In the genomic region with DNA sequence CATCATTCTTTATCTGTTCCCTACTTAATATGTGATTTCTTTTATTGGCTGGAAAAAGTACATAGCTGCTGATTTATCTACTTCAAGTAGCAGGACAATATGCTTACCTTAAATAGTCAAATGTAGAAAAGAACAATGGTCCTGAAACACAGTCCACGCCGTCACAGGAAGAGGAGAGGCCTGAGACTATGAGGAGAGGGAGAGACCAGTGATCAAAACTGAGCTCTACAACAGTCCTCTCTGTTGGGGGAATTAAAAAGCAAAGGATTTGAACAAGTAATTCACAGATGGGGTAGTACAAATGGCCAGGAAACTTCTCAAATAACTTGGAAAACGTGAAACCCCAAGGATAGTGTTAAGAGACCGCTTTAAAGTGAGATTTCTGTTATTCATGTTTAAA, we compare ENCODE assay signal across 1 cellular context.
TF ChIP-seq lines count a peak whose summit lies in the region.

No MANE protein-coding gene starts in this region.

TF ChIP-seq in endothelial cell of umbilical vein, 7 proteins besides CTCF, POLR2A, EP300 and RAD21:
- TF ChIP-seq MYC (IDR thresholded peaks at IDR 0.05; ENCODE audit: low read depth, low read length): no peak
- TF ChIP-seq EZH2 (IDR thresholded peaks at IDR 0.05; ENCODE audit: borderline replicate concordance, low read depth, low read length, severe bottlenecking): no peak
- TF ChIP-seq GATA2 (IDR thresholded peaks at IDR 0.05; ENCODE audit: insufficient read depth, insufficient read length, low read depth, low read length): no peak
- TF ChIP-seq, protein P1, sequence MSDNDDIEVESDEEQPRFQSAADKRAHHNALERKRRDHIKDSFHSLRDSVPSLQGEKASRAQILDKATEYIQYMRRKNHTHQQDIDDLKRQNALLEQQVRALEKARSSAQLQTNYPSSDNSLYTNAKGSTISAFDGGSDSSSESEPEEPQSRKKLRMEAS (IDR thresholded peaks at IDR 0.05; ENCODE audit: insufficient read depth, insufficient read length): no peak
- no peak for TF ChIP-seq JUN (IDR thresholded peaks at IDR 0.05; ENCODE audit: borderline replicate concordance, insufficient read depth, insufficient read length, low read depth)
- TF ChIP-seq FOS (IDR thresholded peaks at IDR 0.05; ENCODE audit: borderline replicate concordance, insufficient read depth, low read length): no peak
- no peak for TF ChIP-seq POLR2AphosphoS5 (IDR thresholded peaks at IDR 0.05; ENCODE audit: insufficient read depth, low read depth, low read length)
